Comparison of ENCODE assay signal across 8 cellular contexts in genomic region chr5:170184007-170184687, GRCh38. TPM values are rescaled to one million over a fixed set of nuclear protein-coding genes. Genes with fewer than 3 reads are reported as not detected.
DNase-seq lines count a peak whose midpoint lies in the region; ATAC-seq, FAIRE-seq and TF ChIP-seq lines count a peak whose summit lies in the region.

No MANE protein-coding gene starts in this region.

- H4K8ac ChIP-seq in neuronal stem cell (ENCODE audit: low read depth, low read length): no peak overlapping the region

- no peaks in the 10 kb centered on the region for H3K36me3 ChIP-seq in neuronal stem cell (replicated peaks in 1 of 2; ENCODE audit: control insufficient read depth in 2 of 2, insufficient read depth in 2 of 2, low read length in 2 of 2)

- no peak overlapping the region for H2BK120ac ChIP-seq in neuronal stem cell (ENCODE audit: low read depth, low read length)

- in situ Hi-C loops in ACHN (cut with HindIII; ENCODE audit: low pct_ligation_motif_present, low pct_unique_long_range_greater_than_20kb, low sequenced_read_pairs): no loop called here

- no peak for FAIRE-seq in urothelium cell line (lab: Jason Lieb, UNC)

- H3K9ac ChIP-seq in neuronal stem cell (ENCODE audit: low read depth, low read length, poor library complexity): no peak overlapping the region

- no peak overlapping the region for H3K27ac ChIP-seq in neuronal stem cell (replicated peaks; ENCODE audit: low read length)

- H3K4me3 ChIP-seq in fibroblast of villous mesenchyme (ENCODE audit: low read depth, low read length) (no peak overlapping the region), neuronal stem cell (ENCODE audit: low read length in 2 of 2) (no peak overlapping the region)

- no peaks in the 10 kb centered on the region for H3K27me3 ChIP-seq in neuronal stem cell (ENCODE audit: control insufficient read depth in 3 of 3, insufficient read depth in 3 of 3, low read depth in 1 of 3, low read length in 3 of 3)

- no peak overlapping the region for H3K14ac ChIP-seq in neuronal stem cell (ENCODE audit: low read length)

- peak; percentile 65 for ATAC-seq in HG02973 (IDR thresholded peaks at IDR 0.05; ENCODE audit: unreplicated experiment)

- H2AFZ ChIP-seq in neuronal stem cell (ENCODE audit: low read length): no peak overlapping the region

- H3K9me3 ChIP-seq in neuronal stem cell (replicated peaks in 1 of 2; ENCODE audit: control insufficient read depth in 2 of 2, insufficient read depth in 1 of 2, low read depth in 1 of 2, low read length in 2 of 2): no peaks in the 10 kb centered on the region

- no CpG with 5 or more reads among the region's 8 CpGs for WGBS in neuronal stem cell (ENCODE audit: extremely low coverage in 2 of 2, insufficient read length in 2 of 2, insufficient replicate concordance in 1 of 2), 2 donors

- H3K23ac ChIP-seq in neuronal stem cell (ENCODE audit: low read depth, low read length, poor library complexity): no peak overlapping the region

- peak; percentile 63 for DNase-seq in ACHN
- peak; percentile 46 for DNase-seq in NCI-H526 treated with DMSO at 0.1 percent for 48 hours (lab: John Stamatoyannopoulos, UW)
- DNase-seq in activated T-cell treated with anti-CD3 and anti-CD28 coated beads for 4 hours: peak; percentile 6
- DNase-seq in fibroblast of villous mesenchyme (ENCODE audit: low read depth): peak; percentile 39
- peak; percentile 69 for DNase-seq in neuronal stem cell (ENCODE audit: low spot score)
- peak; percentile 72 for DNase-seq in urothelium cell line (ENCODE audit: low spot score)

- TF ChIP-seq CTCF in GM12873 (IDR thresholded peaks at IDR 0.05; ENCODE audit: insufficient read depth, low read depth, low read length, missing control alignments) (peak; percentile 95), fibroblast of villous mesenchyme (IDR thresholded peaks at IDR 0.05; ENCODE audit: insufficient read depth, low read depth, low read length) (peak; percentile 84)

- H2BK12ac ChIP-seq in neuronal stem cell (ENCODE audit: low read length): no peak overlapping the region

- no peak overlapping the region for H3K4ac ChIP-seq in neuronal stem cell (ENCODE audit: low read length)

- no peak overlapping the region for H4K91ac ChIP-seq in neuronal stem cell (ENCODE audit: low read depth, low read length, poor library complexity)

- H3K4me1 ChIP-seq in neuronal stem cell (ENCODE audit: control insufficient read depth in 2 of 2, insufficient read depth in 1 of 2, low read depth in 1 of 2, low read length in 2 of 2): peaks cover 0 to 12% of the 10 kb centered on the region in 2 donors

- no peak overlapping the region for H2BK5ac ChIP-seq in neuronal stem cell (ENCODE audit: low read length)

- H2AK5ac ChIP-seq in neuronal stem cell (ENCODE audit: low read depth, low read length): no peak overlapping the region

- no peaks in the 10 kb centered on the region for H3K79me1 ChIP-seq in neuronal stem cell (ENCODE audit: low read depth, low read length)

- H3K4me2 ChIP-seq in neuronal stem cell (ENCODE audit: insufficient read depth, low read length, poor library complexity, severe bottlenecking): no peak overlapping the region

- no peak overlapping the region for H2BK15ac ChIP-seq in neuronal stem cell (ENCODE audit: low read length)

- no peak overlapping the region for H3K18ac ChIP-seq in neuronal stem cell (ENCODE audit: low read length)

RNA-seq across cellular contexts. Expression of gene C5orf58, which starts 48.6 kb away (rescaled TPM):
- not detected in 2 replicates for total RNA-seq in fibroblast of villous mesenchyme
- polyA plus RNA-seq in neuronal stem cell (2013, experiment 1 of 2): 0.24 TPM
- 0.40 TPM for polyA plus RNA-seq in neuronal stem cell (2013, experiment 2 of 2)

Comparison
In these comparisons a context has a peak if more than half of its experiments do, and no peak if none do; other contexts are left out.
1. DNase-seq: peak in every context shown above with its lines; median percentile 72 in urothelium cell line; 69 in neuronal stem cell; 63 in ACHN; 46 in NCI-H526 treated with DMSO at 0.1 percent for 48 hours; 39 in fibroblast of villous mesenchyme; 6 in activated T-cell treated with anti-CD3 and anti-CD28 coated beads for 4 hours.